In genomic region chr6:12017876-12018401, GRCh38 we compare ENCODE assay signal across 29 cellular contexts.
"Had no signal": no experiment of that assay in that cellular context is flagged by ENCODE, and none has a peak within 500 bp of the region (broad histone marks: within the 10 kb centered on the region; RNA-seq: fewer than 3 reads in every experiment).

No MANE protein-coding gene starts in this region.

- H3K27ac Mint-ChIP-seq: activated B cell treated with CpG ODN at 0.5 μM for 24 hours, brain had no signal

- H3K9ac ChIP-seq: SK-N-SH had no signal

- H3K27me3 Mint-ChIP-seq: activated B cell treated with CpG ODN at 0.5 μM for 24 hours had no signal

- DNase-seq: activated B cell treated with CpG ODN at 0.5 μM for 24 hours; activated CD4-positive, alpha-beta T cell treated with anti-CD3 and anti-CD28 coated beads, Interleukin-2, amount 50 U/mL, for 4 hours; activated CD8-positive, alpha-beta memory T cell treated with anti-CD3 and anti-CD28 coated beads, Interleukin-2, amount 50 U/mL, for 48 hours; amniotic stem cell; MG63; MV-4-11; NCI-H1092 treated with DMSO at 0.1 percent for 48 hours; NCI-H1417 treated with DMSO at 0.1 percent for 48 hours; NCI-H1694; NCI-H2029; NCI-H2107; NCI-H2171 treated with DMSO at 0.1 percent for 48 hours; NCI-H226; NCI-H526 treated with DMSO at 0.1 percent for 48 hours; NCI-H82; NK-92 treated with Interleukin-12 subunit alpha and Interleukin-12 subunit beta, amount 100 ng/mL, for 24 hours; OCI-M1; Right ventricle myocardium superior; RPMI8226; SJCRH30; SK-N-SH; T1000 had no signal

- H3K27ac ChIP-seq: SJCRH30 had no signal

- FAIRE-seq: colon, TTC549 had no signal

- H3K4me3 Mint-ChIP-seq: activated B cell treated with CpG ODN at 0.5 μM for 24 hours; activated CD8-positive, alpha-beta T cell treated with anti-CD3 and anti-CD28 coated beads, Interleukin-2, amount 10 ng/mL, durations not matched to agents 7 days and 5 days; brain; T-helper 1 cell treated with Interleukin-12 subunit alpha and Interleukin-12 subunit beta and Interleukin-4 antibody, amounts not matched to agents 30 μg/mL and 1 μg/mL, for 36 hours had no signal

- H3K9me3 ChIP-seq: ascending aorta, SJCRH30, SK-N-SH had no signal

- ATAC-seq: activated CD8-positive, alpha-beta T cell treated with anti-CD3 and anti-CD28 coated beads, Interleukin-2, amount 10 ng/mL, durations not matched to agents 7 days and 5 days; Panc1 had no signal

- H3K4me3 ChIP-seq: ascending aorta, MG63, SJCRH30 had no signal

- H3K4me1 ChIP-seq: SJCRH30 had no signal
